12 cellular contexts compared by ENCODE assay signal in genomic region chr4:11073621-11074051, GRCh38.
DNase-seq lines count a peak whose midpoint lies in the region; ATAC-seq and TF ChIP-seq lines count a peak whose summit lies in the region.
"Had no signal": no experiment of that assay in that cellular context is flagged by ENCODE, and none has a peak within 500 bp of the region (broad histone marks: within the 10 kb centered on the region; RNA-seq: fewer than 3 reads in every experiment).

No MANE protein-coding gene starts in this region.

- DNase-seq in M059J (ENCODE audit: low read depth) (peak; percentile 31), brain microvascular endothelial cell (peak; percentile 55), right cardiac atrium (peak; percentile 86 to 93 (median 86)), smooth muscle cell of the brain vasculature (ENCODE audit: low read depth, low spot score) (peak; percentile 70), SK-N-DZ (ENCODE audit: low spot score) (no peak), T-helper 9 cell (no peak)
- DNase-seq in activated CD4-positive, alpha-beta T cell treated with anti-CD3 and anti-CD28 coated beads, Interleukin-2, amount 50 U/mL, for 4 hours: no peak
- DNase-seq: activated T-cell treated with anti-CD3 and anti-CD28 coated beads for 4 hours, body of pancreas, glutamatergic neuron had no signal

- H3K4me1 ChIP-seq in right cardiac atrium (ENCODE audit: control insufficient read depth, insufficient read depth, low read length): peaks cover 2% of the 10 kb centered on the region
- H3K4me1 ChIP-seq: body of pancreas had no signal

- no peaks in the 10 kb centered on the region for H3K9me3 ChIP-seq in right cardiac atrium (ENCODE audit: control insufficient read depth, low read length)
- H3K9me3 ChIP-seq: body of pancreas had no signal

- intact Hi-C loops in right cardiac atrium (cut with DNase I): no loop called here

- no peak for TF ChIP-seq CTCF in brain microvascular endothelial cell (IDR thresholded peaks at IDR 0.05; ENCODE audit: low read depth, low read length, missing control alignments)

- no peaks in the 10 kb centered on the region for H3K27me3 ChIP-seq in brain microvascular endothelial cell (replicated peaks)
- H3K27me3 ChIP-seq in right cardiac atrium (ENCODE audit: control insufficient read depth, insufficient read depth): no peaks in the 10 kb centered on the region
- H3K27me3 ChIP-seq: body of pancreas had no signal

- H3K4me3 ChIP-seq in brain microvascular endothelial cell (ENCODE audit: low read depth, low read length) (no peak overlapping the region), right cardiac atrium (ENCODE audit: low read length) (no peak overlapping the region)
- H3K4me3 ChIP-seq: body of pancreas had no signal

- no peak overlapping the region for H3K27ac ChIP-seq in brain microvascular endothelial cell
- peak overlapping the region; percentile 48 for H3K27ac ChIP-seq in right cardiac atrium (ENCODE audit: low read length)
- H3K27ac ChIP-seq: body of pancreas had no signal

- in situ Hi-C loops in brain microvascular endothelial cell (cut with HindIII; ENCODE audit: low pct_ligation_motif_present, low sequenced_read_pairs): no loop called here

- no peaks in the 10 kb centered on the region for H3K36me3 ChIP-seq in brain microvascular endothelial cell (replicated peaks)

- 62% methylated on average over 6 of the region's 6 CpGs for WGBS in right cardiac atrium

- ATAC-seq in right cardiac atrium (peak; percentile 98 to 99), GM21737 (IDR thresholded peaks at IDR 0.05; ENCODE audit: unreplicated experiment) (no peak)
- ATAC-seq: body of pancreas; stimulated activated memory B cell treated with anti-CD40 and anti-IgM and Interleukin-4, amounts not matched to agents 10 μg/mL and 1 μg/mL and 100 μg/mL, for 72 hours had no signal

Comparison
In these comparisons a context has a peak if more than half of its experiments do, and no peak if none do; other contexts are left out.
1. DNase-seq: peak in M059J (single experiment), brain microvascular endothelial cell (single experiment), right cardiac atrium (3 of 3) and smooth muscle cell of the brain vasculature (single experiment); none in activated CD4-positive, alpha-beta T cell treated with anti-CD3 and anti-CD28 coated beads, Interleukin-2, amount 50 U/mL, for 4 hours (0 of 2), SK-N-DZ (single experiment) and T-helper 9 cell (single experiment).